Comparison of ENCODE assay signal across 7 cellular contexts in the genomic region with DNA sequence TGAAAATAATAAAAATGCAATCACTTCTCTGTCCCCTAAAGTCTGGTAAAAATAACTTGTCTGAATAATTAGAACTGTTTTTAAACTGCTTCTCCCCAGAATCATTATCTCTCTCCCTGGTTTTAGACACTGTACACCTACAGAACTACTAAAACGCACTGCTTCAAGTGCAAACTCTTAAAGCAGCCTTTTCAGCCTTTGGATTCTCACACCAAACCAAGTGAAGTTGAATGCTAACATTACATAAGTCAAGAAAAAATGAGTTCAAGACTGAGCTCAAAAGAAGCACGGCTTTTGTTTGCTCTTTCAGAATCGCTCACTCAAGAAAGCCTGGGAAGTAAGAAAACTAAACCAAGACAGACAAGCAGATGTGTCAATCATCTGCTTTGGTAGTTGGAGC.
"Had no signal": no experiment of that assay in that cellular context is flagged by ENCODE, and none has a peak within 500 bp of the region (broad histone marks: within the 10 kb centered on the region; RNA-seq: fewer than 3 reads in every experiment).

No MANE protein-coding gene starts in this region.

- DNase-seq: IMR-90, KBM-7, KG1 had no signal

- FAIRE-seq: HepG2, HTR-8/SVneo had no signal

- H3K4me2 ChIP-seq: KMS-11 had no signal

- ATAC-seq: HepG2 had no signal

- H3K27ac ChIP-seq: HL-60, KMS-11 had no signal

- H3K9ac ChIP-seq: KMS-11 had no signal
